Comparison of ENCODE assay signal across 8 cellular contexts in genomic region chr12:105235747-105236476, GRCh38. TPM values are rescaled to one million over a fixed set of nuclear protein-coding genes. Genes with fewer than 3 reads are reported as not detected.
A peak's percentile ranks its signal among the peaks of the same experiment; 100 is the strongest.
DNase-seq lines count a peak whose midpoint lies in the region; TF ChIP-seq lines count a peak whose summit lies in the region.

A gene with protein sequence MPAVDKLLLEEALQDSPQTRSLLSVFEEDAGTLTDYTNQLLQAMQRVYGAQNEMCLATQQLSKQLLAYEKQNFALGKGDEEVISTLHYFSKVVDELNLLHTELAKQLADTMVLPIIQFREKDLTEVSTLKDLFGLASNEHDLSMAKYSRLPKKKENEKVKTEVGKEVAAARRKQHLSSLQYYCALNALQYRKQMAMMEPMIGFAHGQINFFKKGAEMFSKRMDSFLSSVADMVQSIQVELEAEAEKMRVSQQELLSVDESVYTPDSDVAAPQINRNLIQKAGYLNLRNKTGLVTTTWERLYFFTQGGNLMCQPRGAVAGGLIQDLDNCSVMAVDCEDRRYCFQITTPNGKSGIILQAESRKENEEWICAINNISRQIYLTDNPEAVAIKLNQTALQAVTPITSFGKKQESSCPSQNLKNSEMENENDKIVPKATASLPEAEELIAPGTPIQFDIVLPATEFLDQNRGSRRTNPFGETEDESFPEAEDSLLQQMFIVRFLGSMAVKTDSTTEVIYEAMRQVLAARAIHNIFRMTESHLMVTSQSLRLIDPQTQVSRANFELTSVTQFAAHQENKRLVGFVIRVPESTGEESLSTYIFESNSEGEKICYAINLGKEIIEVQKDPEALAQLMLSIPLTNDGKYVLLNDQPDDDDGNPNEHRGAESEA (minus strand): TSS chr12:105236174. CDS start chr12:105236012, 162 bp downstream.

- TF ChIP-seq CTCF in NB4 (IDR thresholded peaks at IDR 0.05; ENCODE audit: low read depth, low read length): peak; percentile 23
- TF ChIP-seq CTCF in SK-N-SH (IDR thresholded peaks at IDR 0.05): peak; percentile 50

- CTCF ChIA-PET in HEK293T (lab: Yijun Ruan, JAX) (interaction anchor here (1.1 kb wide), 1 partner anchor 11 kb away, joined by 4 read pairs; no protein-coding TSS in a partner anchor), SK-N-SH (lab: Yijun Ruan, JAX) (interaction anchor here (0.6 to 2.0 kb wide), 7 partner anchors 9 to 148 kb away, joined by 3 to 8 read pairs (median 3); no protein-coding TSS in a partner anchor)

- no peak for TF ChIP-seq POLR2A in NB4 (IDR thresholded peaks at IDR 0.05; ENCODE audit: extremely low read depth, insufficient read length)

- peaks cover 15% of the 10 kb centered on the region; the same call in 1 of the 2 replicates for H4K20me1 ChIP-seq in SK-N-SH (ENCODE audit: insufficient read depth)

- 0% methylated on average over 5 of the region's 77 CpGs for WGBS in SK-N-SH (ENCODE audit: low lambda C conversion rate)

- H3F3A ChIP-seq in SK-N-SH (replicated peaks; ENCODE audit: insufficient read depth): peaks cover 9% of the 10 kb centered on the region

- H3K4me3 ChIP-seq in NB4 (ENCODE audit: low read depth, low read length) (peak within 1 kb of the TSS; percentile 87), SK-N-SH (ENCODE audit: low read depth in 2 of 2, low read length in 1 of 2) (peak within 1 kb of the TSS; percentile 82 to 92)

- peak within 1 kb of the TSS; percentile 88 to 97 for H3K27ac ChIP-seq in SK-N-SH (ENCODE audit: low read depth in 2 of 2, low read length in 1 of 2)

- H3K27me3 ChIP-seq in SK-N-SH (ENCODE audit: insufficient read depth): no peaks in the 10 kb centered on the region

- peaks cover 49% of the 10 kb centered on the region for H3K79me2 ChIP-seq in SK-N-SH (ENCODE audit: insufficient read depth)

- DNase-seq in GM03348 (ENCODE audit: low spot score) (peak; percentile 95), HEK293T (ENCODE audit: extremely low spot score) (peak; percentile 94), NB4 (ENCODE audit: low read depth) (peak; percentile 96), SK-N-SH (peak; percentile 97), germinal center (ENCODE audit: low spot score) (peak; percentile 93), nucleus accumbens (lab: John Stamatoyannopoulos, UW) (peak in 55 of 56 donors; percentile 50 to 95 (median 86)), superior temporal gyrus (ENCODE audit: extremely low spot score) (peak; percentile 95)
- DNase-seq in activated naive CD4-positive, alpha-beta T cell treated with anti-CD3 and anti-CD28 coated beads, Interleukin-2, amount 50 U/mL, for 16 hours: peak; percentile 84

- POLR2A ChIA-PET in HEK293T (lab: Yijun Ruan, JAX) (interaction anchor here (0.9 to 2.0 kb wide), 20 partner anchors 8 to 164 kb away, joined by 3 to 15 read pairs (median 4); no protein-coding TSS in a partner anchor), SK-N-SH (lab: Yijun Ruan, JAX) (interaction anchor here (0.6 to 1.9 kb wide), 9 partner anchors 10 to 1306 kb away, joined by 3 to 28 read pairs (median 3); partner anchors contain the start of genes HSP90B1, TDG and WASHC4)

- H3K9ac ChIP-seq in SK-N-SH: peak within 1 kb of the TSS; percentile 88

- peaks cover 9 to 17% of the 10 kb centered on the region in 2 experiments for H3K4me1 ChIP-seq in SK-N-SH (ENCODE audit: control insufficient read depth in 1 of 2, insufficient read depth in 2 of 2, low read depth in 1 of 2, low read length in 1 of 2)

- no peaks in the 10 kb centered on the region for H3K9me3 ChIP-seq in SK-N-SH

- H3K9me2 ChIP-seq in SK-N-SH: no peaks in the 10 kb centered on the region

- TF ChIP-seq RAD21 in SK-N-SH (IDR thresholded peaks at IDR 0.05; ENCODE audit: low read length): no peak

- peaks cover 13 to 15% of the 10 kb centered on the region in 2 experiments for H3K36me3 ChIP-seq in SK-N-SH (replicated peaks in 1 of 2; ENCODE audit: control insufficient read depth in 1 of 2, insufficient read depth in 2 of 2, low read length in 1 of 2)

- H3K4me2 ChIP-seq in SK-N-SH: peak within 1 kb of the TSS; percentile 83

- no peak for TF ChIP-seq EP300 in SK-N-SH (IDR thresholded peaks at IDR 0.05; ENCODE audit: borderline replicate concordance in 1 of 2, low read depth in 1 of 2, low read length in 1 of 2)

- peak within 1 kb of the TSS; percentile 91 for H2AFZ ChIP-seq in SK-N-SH (ENCODE audit: low read depth)

TF ChIP-seq in HEK293T, 16 proteins besides CTCF, POLR2A, EP300 and RAD21:
- TF ChIP-seq L3MBTL2 (conservative IDR thresholded peaks at IDR 0.05) (peak; percentile 81), ELF4 (IDR thresholded peaks at IDR 0.05) (peak; percentile 75), BHLHE40 (IDR thresholded peaks at IDR 0.05; ENCODE audit: borderline replicate concordance) (no peak), FOXM1 (IDR thresholded peaks at IDR 0.05; ENCODE audit: borderline replicate concordance) (no peak; the same call in 1 of the 2 replicates)

TF ChIP-seq in SK-N-SH, 30 proteins besides CTCF, POLR2A, EP300 and RAD21 (continues in another document):
- TF ChIP-seq, protein P1, sequence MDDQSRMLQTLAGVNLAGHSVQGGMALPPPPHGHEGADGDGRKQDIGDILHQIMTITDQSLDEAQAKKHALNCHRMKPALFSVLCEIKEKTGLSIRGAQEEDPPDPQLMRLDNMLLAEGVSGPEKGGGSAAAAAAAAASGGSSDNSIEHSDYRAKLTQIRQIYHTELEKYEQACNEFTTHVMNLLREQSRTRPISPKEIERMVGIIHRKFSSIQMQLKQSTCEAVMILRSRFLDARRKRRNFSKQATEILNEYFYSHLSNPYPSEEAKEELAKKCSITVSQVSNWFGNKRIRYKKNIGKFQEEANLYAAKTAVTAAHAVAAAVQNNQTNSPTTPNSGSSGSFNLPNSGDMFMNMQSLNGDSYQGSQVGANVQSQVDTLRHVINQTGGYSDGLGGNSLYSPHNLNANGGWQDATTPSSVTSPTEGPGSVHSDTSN (IDR thresholded peaks at IDR 0.05): no peak; the same call in 1 of the 2 replicates
- TF ChIP-seq, protein P2, sequence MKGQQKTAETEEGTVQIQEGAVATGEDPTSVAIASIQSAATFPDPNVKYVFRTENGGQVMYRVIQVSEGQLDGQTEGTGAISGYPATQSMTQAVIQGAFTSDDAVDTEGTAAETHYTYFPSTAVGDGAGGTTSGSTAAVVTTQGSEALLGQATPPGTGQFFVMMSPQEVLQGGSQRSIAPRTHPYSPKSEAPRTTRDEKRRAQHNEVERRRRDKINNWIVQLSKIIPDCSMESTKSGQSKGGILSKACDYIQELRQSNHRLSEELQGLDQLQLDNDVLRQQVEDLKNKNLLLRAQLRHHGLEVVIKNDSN (IDR thresholded peaks at IDR 0.05; ENCODE audit: borderline replicate concordance, low read depth): no peak
- no peak; the same call in 1 of the 2 replicates for TF ChIP-seq REST (IDR thresholded peaks at IDR 0.05; ENCODE audit: low read depth, low read length)
- peak; percentile 89 for TF ChIP-seq TAF1 (IDR thresholded peaks at IDR 0.05; ENCODE audit: borderline replicate concordance, low read depth, low read length)
- TF ChIP-seq RFX5 (IDR thresholded peaks at IDR 0.05; ENCODE audit: low read length): no peak
- no peak for TF ChIP-seq CHD2 (IDR thresholded peaks at IDR 0.05; ENCODE audit: low read length, partially characterized antibody)
- no peak for TF ChIP-seq MEF2A (IDR thresholded peaks at IDR 0.05; ENCODE audit: borderline replicate concordance, low read depth)
- TF ChIP-seq RXRA (IDR thresholded peaks at IDR 0.05; ENCODE audit: borderline replicate concordance, low read depth): no peak; the same call in 1 of the 2 replicates
- no peak; the same call in 1 of the 2 replicates for TF ChIP-seq TCF12 (IDR thresholded peaks at IDR 0.05)
- no peak for TF ChIP-seq NFIC (IDR thresholded peaks at IDR 0.05; ENCODE audit: borderline replicate concordance)
- peak; percentile 91 for TF ChIP-seq ELF1 (IDR thresholded peaks at IDR 0.05)
- TF ChIP-seq GABPA (IDR thresholded peaks at IDR 0.05; ENCODE audit: low read depth): peak; percentile 95

RNA-seq across cellular contexts. Expression of the gene that starts here (rescaled TPM):
- polyA plus RNA-seq in SK-N-SH (2012; rRNA removed): 59.2 and 65.9 TPM in 2 replicates
- 69.2 and 93.5 TPM in 2 replicates for polyA plus RNA-seq in SK-N-SH (2012; cell fraction: cytosol; rRNA removed)
- polyA plus RNA-seq in SK-N-SH (2012; cell fraction: nucleus; rRNA removed): 71.4 and 120 TPM in 2 replicates

Comparison
In these comparisons a context has a peak if more than half of its experiments do, and no peak if none do; other contexts are left out.
1. Peak in every context shown above with its lines: DNase-seq, H3K4me3 ChIP-seq and H3K27ac ChIP-seq.